ENCODE assay signal across 1 cellular context in genomic region chr2:3493610-3493997, GRCh38.
TF ChIP-seq lines count a peak whose summit lies in the region.

No MANE protein-coding gene starts in this region.

TF ChIP-seq in WTC11, 78 proteins besides CTCF, POLR2A, EP300 and RAD21 (continued from another document):
- TF ChIP-seq ATF2 (CRISPR knock-in tag; IDR thresholded peaks at IDR 0.05; ENCODE audit: borderline replicate concordance, low read depth): no peak
TF ChIP-seq in WTC11: peak in this region for 0.
